8 cellular contexts compared by ENCODE assay signal in genomic region chr7:93036807-93037206, GRCh38.
DNase-seq lines count a peak whose midpoint lies in the region; ATAC-seq and TF ChIP-seq lines count a peak whose summit lies in the region.

No MANE protein-coding gene starts in this region.

- ATAC-seq in HG02763 (IDR thresholded peaks at IDR 0.05; ENCODE audit: unreplicated experiment) (peak; percentile 86), aorta (ENCODE audit: low FRiP score) (no peak)
- peak; percentile 99 for ATAC-seq in stimulated activated effector memory CD8-positive, alpha-beta T cell treated with anti-CD3 and anti-CD28 coated beads, Interleukin-12 subunit alpha, Interleukin-12 subunit beta, amount 100 ng/mL, for 72 hours

- POLR2A ChIA-PET in MCF 10A (lab: Yijun Ruan, JAX) (interaction anchor here (0.5 to 1.6 kb wide), 2 partner anchors 11 to 39 kb away, joined by 4 read pairs; no protein-coding TSS in a partner anchor), RWPE1 (lab: Yijun Ruan, JAX; ENCODE audit: low non-redundant PET) (no interaction called here)

- CTCF ChIA-PET in MCF 10A (lab: Yijun Ruan, JAX) (no interaction called here), RWPE1 (lab: Yijun Ruan, JAX) (no interaction called here)

- no peak overlapping the region for H3K4me3 Mint-ChIP-seq in MCF 10A (ENCODE audit: unreplicated experiment)
- H3K4me3 Mint-ChIP-seq in stimulated activated effector memory CD8-positive, alpha-beta T cell treated with anti-CD3 and anti-CD28 coated beads, Interleukin-12 subunit alpha, Interleukin-12 subunit beta, amount 100 ng/mL, for 72 hours = no peak overlapping the region

- H3K27me3 Mint-ChIP-seq in MCF 10A (ENCODE audit: insufficient read depth, unreplicated experiment) = no peaks in the 10 kb centered on the region

- DNase-seq in MCF 10A (ENCODE audit: unreplicated experiment) (peak; percentile 38), breast epithelium (ENCODE audit: low spot score in 2 of 2) (no peak), RWPE1 (ENCODE audit: low spot score) (peak; percentile 8), esophagus squamous epithelium (lab: John Stamatoyannopoulos, UW) (no peak), aorta (no peak)
- peak; percentile 15 to 74 for DNase-seq in stimulated activated effector memory CD8-positive, alpha-beta T cell treated with anti-CD3 and anti-CD28 coated beads, Interleukin-12 subunit alpha, Interleukin-12 subunit beta, amount 100 ng/mL, for 72 hours (ENCODE audit: low spot score in 2 of 2)
- DNase-seq in central memory CD4-positive, alpha-beta T cell = no peak

- H3K4me3 ChIP-seq in breast epithelium (no peak overlapping the region), esophagus squamous epithelium (no peak overlapping the region), aorta (ENCODE audit: low read length in 2 of 2) (no peak overlapping the region)

- H3K27ac Mint-ChIP-seq in MCF 10A (ENCODE audit: low read depth, unreplicated experiment) = no peak overlapping the region
- H3K27ac Mint-ChIP-seq in stimulated activated effector memory CD8-positive, alpha-beta T cell treated with anti-CD3 and anti-CD28 coated beads, Interleukin-12 subunit alpha, Interleukin-12 subunit beta, amount 100 ng/mL, for 72 hours = peak overlapping the region; percentile 59

- H3K4me1 ChIP-seq in breast epithelium (no peaks in the 10 kb centered on the region), esophagus squamous epithelium (no peaks in the 10 kb centered on the region), aorta (ENCODE audit: control insufficient read depth in 1 of 2, insufficient read depth in 2 of 2, low read length in 2 of 2) (no peaks in the 10 kb centered on the region)

- no peaks in the 10 kb centered on the region for H3K36me3 Mint-ChIP-seq in MCF 10A (ENCODE audit: insufficient read depth, unreplicated experiment)
- no peaks in the 10 kb centered on the region for H3K36me3 Mint-ChIP-seq in stimulated activated effector memory CD8-positive, alpha-beta T cell treated with anti-CD3 and anti-CD28 coated beads, Interleukin-12 subunit alpha, Interleukin-12 subunit beta, amount 100 ng/mL, for 72 hours

- no peaks in the 10 kb centered on the region for H3K27me3 ChIP-seq in breast epithelium
- peaks cover 0 to 4% (median 0%) of the 10 kb centered on the region in 4 donors for H3K27me3 ChIP-seq in esophagus squamous epithelium
- no peaks in the 10 kb centered on the region for H3K27me3 ChIP-seq in aorta (ENCODE audit: control insufficient read depth in 1 of 2, insufficient read depth in 2 of 2, low read length in 1 of 2)

- no peak for TF ChIP-seq POLR2A in breast epithelium (IDR thresholded peaks at IDR 0.05)
- TF ChIP-seq POLR2A in esophagus squamous epithelium (IDR thresholded peaks at IDR 0.05) = no peak

- intact Hi-C loops in MCF 10A (cut with micrococcal nuclease) (no loop called here), breast epithelium (cut with DNase I; ENCODE audit: low total_unique reads) (no loop called here), esophagus squamous epithelium (cut with DNase I) (no loop called here), aorta (cut with DNase I) (no loop called here)

- H3K27ac ChIP-seq in breast epithelium (no peak overlapping the region), RWPE1 (no peak overlapping the region), esophagus squamous epithelium (no peak overlapping the region), aorta (ENCODE audit: low read depth in 1 of 2, low read length in 2 of 2) (no peak overlapping the region)

- WGBS in esophagus squamous epithelium, 2 donors = 33 to 46% methylated on average over 2 of the region's 2 CpGs
- WGBS in aorta, 2 donors = 43 to 46% methylated on average over 2 of the region's 2 CpGs

- no peaks in the 10 kb centered on the region for H3K36me3 ChIP-seq in breast epithelium
- H3K36me3 ChIP-seq in esophagus squamous epithelium = no peaks in the 10 kb centered on the region
- no peaks in the 10 kb centered on the region for H3K36me3 ChIP-seq in aorta (ENCODE audit: control insufficient read depth in 1 of 2, insufficient read depth in 2 of 2, low read length in 1 of 2)

- TF ChIP-seq CTCF in MCF 10A (IDR thresholded peaks at IDR 0.05; ENCODE audit: unreplicated experiment) = no peak
- no peak for TF ChIP-seq CTCF in breast epithelium (IDR thresholded peaks at IDR 0.05)
- no peak for TF ChIP-seq CTCF in RWPE1 (conservative IDR thresholded peaks at IDR 0.05; ENCODE audit: low read depth)
- TF ChIP-seq CTCF in esophagus squamous epithelium (IDR thresholded peaks at IDR 0.05) = no peak

- peaks cover 7% of the 10 kb centered on the region for H3K9me3 Mint-ChIP-seq in MCF 10A (ENCODE audit: unreplicated experiment)
- H3K9me3 Mint-ChIP-seq in stimulated activated effector memory CD8-positive, alpha-beta T cell treated with anti-CD3 and anti-CD28 coated beads, Interleukin-12 subunit alpha, Interleukin-12 subunit beta, amount 100 ng/mL, for 72 hours = no peaks in the 10 kb centered on the region

- H3K4me1 Mint-ChIP-seq in MCF 10A (ENCODE audit: insufficient read depth, unreplicated experiment) = no peaks in the 10 kb centered on the region
- peaks cover 18% of the 10 kb centered on the region for H3K4me1 Mint-ChIP-seq in stimulated activated effector memory CD8-positive, alpha-beta T cell treated with anti-CD3 and anti-CD28 coated beads, Interleukin-12 subunit alpha, Interleukin-12 subunit beta, amount 100 ng/mL, for 72 hours

- BruUV-seq in MCF 10A (replicated peaks; lab: Mats Ljungman, UMichigan) = no TSS peak

- H3K9me3 ChIP-seq in breast epithelium = peaks cover 0 to 3% of the 10 kb centered on the region in 2 donors
- H3K9me3 ChIP-seq in esophagus squamous epithelium = peaks cover 0 to under 1% (median 0%) of the 10 kb centered on the region in 3 donors
- H3K9me3 ChIP-seq in aorta (ENCODE audit: control insufficient read depth, low read length) = no peaks in the 10 kb centered on the region

Comparison
In these comparisons a context has a peak if more than half of its experiments do, and no peak if none do; other contexts are left out.
1. DNase-seq: peak in MCF 10A (single experiment), RWPE1 (single experiment) and stimulated activated effector memory CD8-positive, alpha-beta T cell treated with anti-CD3 and anti-CD28 coated beads, Interleukin-12 subunit alpha, Interleukin-12 subunit beta, amount 100 ng/mL, for 72 hours (2 of 2); none in breast epithelium (0 of 2), esophagus squamous epithelium (single experiment), central memory CD4-positive, alpha-beta T cell (single experiment) and aorta (0 of 2).